2 cellular contexts compared by ENCODE assay signal in genomic region chr10:86707505-86707904, GRCh38.
A peak's percentile ranks its signal among the peaks of the same experiment; 100 is the strongest.
TF ChIP-seq lines count a peak whose summit lies in the region.

No MANE protein-coding gene starts in this region.

TF ChIP-seq in HEK293, 187 proteins besides CTCF, POLR2A, EP300 and RAD21:
- TF ChIP-seq TCF7L2 (IDR thresholded peaks at IDR 0.05; ENCODE audit: borderline replicate concordance, low read depth, low read length) (no peak), PRDM10 (tag by site-specific recombination; IDR thresholded peaks at IDR 0.05) (peak; percentile 19; the same call in 1 of the 2 replicates), ZBTB17 (tag by site-specific recombination; IDR thresholded peaks at IDR 0.05) (0 out of 2 replicates have a peak, but pooled peaks have one; percentile 24), KLF17 (tag by site-specific recombination; IDR thresholded peaks at IDR 0.05) (no peak), ZNF335 (tag by site-specific recombination; conservative IDR thresholded peaks at IDR 0.05) (no peak), YY2 (tag by site-specific recombination; IDR thresholded peaks at IDR 0.05) (no peak), BCL11B (tag by site-specific recombination; IDR thresholded peaks at IDR 0.05; ENCODE audit: low read depth) (no peak), IKZF3 (tag by site-specific recombination; IDR thresholded peaks at IDR 0.05) (no peak), ZNF404 (tag by site-specific recombination; IDR thresholded peaks at IDR 0.05) (no peak), ZNF449 (tag by site-specific recombination; IDR thresholded peaks at IDR 0.05) (peak; percentile 99)

TF ChIP-seq in H1, 55 proteins besides CTCF, POLR2A, EP300 and RAD21:
- TF ChIP-seq RXRA (IDR thresholded peaks at IDR 0.05; ENCODE audit: insufficient read depth, low read depth, low read length) = no peak
